ENCODE assay signal across 10 cellular contexts in genomic region chr2:24855703-24856102, GRCh38.
DNase-seq lines count a peak whose midpoint lies in the region; ATAC-seq and TF ChIP-seq lines count a peak whose summit lies in the region.
"Had no signal": no experiment of that assay in that cellular context is flagged by ENCODE, and none has a peak within 500 bp of the region (broad histone marks: within the 10 kb centered on the region; RNA-seq: fewer than 3 reads in every experiment).

No MANE protein-coding gene starts in this region.

- no peaks in the 10 kb centered on the region for H3K9me3 ChIP-seq in body of pancreas

- H3K9me3 Mint-ChIP-seq in activated naive CD8-positive, alpha-beta T cell treated with anti-CD3 and anti-CD28 coated beads for 36 hours: no peaks in the 10 kb centered on the region

- H3K36me3 ChIP-seq in body of pancreas (replicated peaks in 1 of 2; ENCODE audit: insufficient read depth in 1 of 2, low read depth in 2 of 2): no peaks in the 10 kb centered on the region

- peak; percentile 23 for DNase-seq in GM04503 (ENCODE audit: low read depth)
- DNase-seq in body of pancreas: peak in 2 of 4 donors; percentile 24 to 34
- DNase-seq in islet precursor cell: peak; percentile 97
- peak; percentile 52 for DNase-seq in smooth muscle cell of the brain vasculature (ENCODE audit: low read depth, low spot score)
- no peak for DNase-seq in activated naive CD8-positive, alpha-beta T cell treated with anti-CD3 and anti-CD28 coated beads for 36 hours
- no peak for DNase-seq in middle frontal gyrus (ENCODE audit: extremely low spot score, low spot score)
- DNase-seq: DMS79, NCI-H1417 had no signal

- peaks cover 14% of the 10 kb centered on the region for H3K36me3 Mint-ChIP-seq in activated naive CD8-positive, alpha-beta T cell treated with anti-CD3 and anti-CD28 coated beads for 36 hours

- no peaks in the 10 kb centered on the region for H3K4me1 ChIP-seq in body of pancreas

- H3K4me3 Mint-ChIP-seq in activated naive CD8-positive, alpha-beta T cell treated with anti-CD3 and anti-CD28 coated beads for 36 hours: no peak overlapping the region

- no peak for TF ChIP-seq CTCF in body of pancreas (IDR thresholded peaks at IDR 0.05)

- ATAC-seq in body of pancreas (peak; percentile 36), GM19452 (IDR thresholded peaks at IDR 0.05; ENCODE audit: unreplicated experiment) (no peak), HG03442 (IDR thresholded peaks at IDR 0.05; ENCODE audit: unreplicated experiment) (no peak)

- H3K4me1 Mint-ChIP-seq in activated naive CD8-positive, alpha-beta T cell treated with anti-CD3 and anti-CD28 coated beads for 36 hours: no peaks in the 10 kb centered on the region

- WGBS in body of pancreas, 2 donors: 87 to 92% methylated on average over 4 of the region's 4 CpGs

- H3K27me3 Mint-ChIP-seq in activated naive CD8-positive, alpha-beta T cell treated with anti-CD3 and anti-CD28 coated beads for 36 hours: no peaks in the 10 kb centered on the region

- no peak for TF ChIP-seq POLR2A in body of pancreas (IDR thresholded peaks at IDR 0.05)

- intact Hi-C loops in body of pancreas (cut with DNase I): no loop called here

- H3K27me3 ChIP-seq in body of pancreas: no peaks in the 10 kb centered on the region

- H3K4me3 ChIP-seq in body of pancreas: no peak overlapping the region

- no peak overlapping the region for H3K27ac Mint-ChIP-seq in activated naive CD8-positive, alpha-beta T cell treated with anti-CD3 and anti-CD28 coated beads for 36 hours

- peak overlapping the region in 3 of 4 donors; percentile 4 to 51 (median 14) for H3K27ac ChIP-seq in body of pancreas

Comparison
In these comparisons a context has a peak if more than half of its experiments do, and no peak if none do; other contexts are left out.
1. DNase-seq: peak in GM04503 (single experiment), islet precursor cell (single experiment) and smooth muscle cell of the brain vasculature (single experiment); none in activated naive CD8-positive, alpha-beta T cell treated with anti-CD3 and anti-CD28 coated beads for 36 hours (single experiment) and middle frontal gyrus (single experiment).